Comparison of ENCODE assay signal across 17 cellular contexts in genomic region chr2:69185807-69186206, GRCh38.
A peak's percentile ranks its signal among the peaks of the same experiment; 100 is the strongest.
DNase-seq lines count a peak whose midpoint lies in the region; ATAC-seq and TF ChIP-seq lines count a peak whose summit lies in the region.
"Had no signal": no experiment of that assay in that cellular context is flagged by ENCODE, and none has a peak within 500 bp of the region (broad histone marks: within the 10 kb centered on the region; RNA-seq: fewer than 3 reads in every experiment).

No MANE protein-coding gene starts in this region.

- H2BK120ac ChIP-seq in mesendoderm (ENCODE audit: low read depth, low read length): no peak overlapping the region

- CTCF ChIA-PET in A673 (lab: Charles Lee) (no interaction called here), HEK293T (lab: Yijun Ruan, JAX) (no interaction called here)

- intact Hi-C loops in A673 (cut with micrococcal nuclease; ENCODE audit: unreplicated experiment): no loop called here

- no peak overlapping the region for H3K27ac ChIP-seq in A673 (ENCODE audit: low read depth, low read length, poor library complexity, severe bottlenecking)
- no peak overlapping the region for H3K27ac ChIP-seq in epithelial cell of prostate
- H3K27ac ChIP-seq in mesendoderm (ENCODE audit: low read depth, low read length): no peak overlapping the region
- H3K27ac ChIP-seq: prostate gland had no signal

- H2BK5ac ChIP-seq in mesendoderm (ENCODE audit: low read length): no peak overlapping the region

- no TSS peak for BruUV-seq in A673 (replicated peaks; lab: Mats Ljungman, UMichigan)

- H3K18ac ChIP-seq in mesendoderm (ENCODE audit: low read length): no peak overlapping the region

- POLR2A ChIA-PET in A673 (lab: Charles Lee; ENCODE audit: low non-redundant PET): interaction anchor here (0.7 kb wide), 1 partner anchor 386 kb away, joined by 3 read pairs; no protein-coding TSS in a partner anchor
- POLR2A ChIA-PET in HEK293T (lab: Yijun Ruan, JAX): no interaction called here

- no peak overlapping the region for H3K56ac ChIP-seq in mesendoderm (ENCODE audit: low read length)

- H4K5ac ChIP-seq in mesendoderm (ENCODE audit: low read length): no peak overlapping the region

- ATAC-seq in HG02884 (IDR thresholded peaks at IDR 0.05; ENCODE audit: unreplicated experiment) (no peak), HG03196 (IDR thresholded peaks at IDR 0.05; ENCODE audit: unreplicated experiment) (no peak)
- ATAC-seq: activated CD8-positive, alpha-beta T cell treated with anti-CD3 and anti-CD28 coated beads, Interleukin-2, amount 10 ng/mL, durations not matched to agents 7 days and 5 days had no signal

- H2AK5ac ChIP-seq in mesendoderm (ENCODE audit: low read length): no peak overlapping the region

- H3K9me3 ChIP-seq in A673 (ENCODE audit: low read depth, low read length, poor library complexity, severe bottlenecking): no peaks in the 10 kb centered on the region
- H3K9me3 ChIP-seq: prostate gland, upper lobe of left lung had no signal

- H3K23ac ChIP-seq in mesendoderm (ENCODE audit: low read length): no peak overlapping the region

- H4K8ac ChIP-seq in mesendoderm (ENCODE audit: low read depth, low read length): no peak overlapping the region

- H3K4me2 ChIP-seq in mesendoderm (ENCODE audit: low read length): no peak overlapping the region

- H3K9ac ChIP-seq in mesendoderm (ENCODE audit: low read length): no peak overlapping the region

- TF ChIP-seq CTCF in A673 (conservative IDR thresholded peaks at IDR 0.05; ENCODE audit: low read depth, low read length): no peak

- H3K36me3 ChIP-seq in A673 (ENCODE audit: insufficient read depth, low read length, poor library complexity, severe bottlenecking) (peaks cover 52% of the 10 kb centered on the region), mesendoderm (ENCODE audit: control insufficient read depth, insufficient read depth, low read length) (no peaks in the 10 kb centered on the region)
- H3K36me3 ChIP-seq: prostate gland had no signal

- H3K79me2 ChIP-seq in mesendoderm (ENCODE audit: control insufficient read depth, insufficient read depth, low read length): no peaks in the 10 kb centered on the region

- H3K4me1 ChIP-seq in A673 (ENCODE audit: insufficient read depth, low read length, poor library complexity, severe bottlenecking) (peaks cover 5% of the 10 kb centered on the region), mesendoderm (ENCODE audit: control insufficient read depth, low read depth, low read length) (peaks cover 2% of the 10 kb centered on the region)
- H3K4me1 ChIP-seq: upper lobe of left lung had no signal

- no CpG with 5 or more reads among the region's 7 CpGs for WGBS in mesendoderm (ENCODE audit: extremely low coverage, insufficient coverage, low lambda C conversion rate)

- no peaks in the 10 kb centered on the region for H3K79me1 ChIP-seq in mesendoderm (ENCODE audit: low read length)

- H2BK15ac ChIP-seq in mesendoderm (replicated peaks; ENCODE audit: low read depth): no peak overlapping the region

- H3K4me3 ChIP-seq in A673 (ENCODE audit: low read depth, low read length, poor library complexity, severe bottlenecking): no peak overlapping the region
- no peak overlapping the region for H3K4me3 ChIP-seq in mesendoderm (ENCODE audit: low read length)
- H3K4me3 ChIP-seq: prostate gland, upper lobe of left lung had no signal

- no peaks in the 10 kb centered on the region for H3K27me3 ChIP-seq in A673 (replicated peaks; ENCODE audit: insufficient read depth, low read depth, low read length, poor library complexity)
- peaks cover 2% of the 10 kb centered on the region for H3K27me3 ChIP-seq in mesendoderm (ENCODE audit: insufficient read depth, low read length, poor library complexity)
- H3K27me3 ChIP-seq: upper lobe of left lung had no signal

- no peak overlapping the region for H3K4ac ChIP-seq in mesendoderm (ENCODE audit: low read depth, low read length)

- DNase-seq in A673 (ENCODE audit: low spot score) (peak; percentile 70), HEK293T (ENCODE audit: extremely low spot score) (peak; percentile 13), NCI-H748 treated with DMSO at 0.1 percent for 48 hours (lab: John Stamatoyannopoulos, UW) (peak; percentile 60), epithelial cell of prostate (ENCODE audit: low read depth, low spot score) (peak; percentile 55), medulla oblongata (ENCODE audit: extremely low spot score) (no peak), mesendoderm (no peak)
- DNase-seq: activated CD8-positive, alpha-beta T cell treated with anti-CD3 and anti-CD28 coated beads, Interleukin-2, amount 10 ng/mL, durations not matched to agents 7 days and 5 days; activated gamma-delta T cell; AML-193; DMS 273 treated with DMSO at 0.1 percent for 48 hours; glutamatergic neuron; NCI-H1436; stimulated activated CD4-positive, alpha-beta T cell treated with anti-CD3 and anti-CD28 coated beads, Interleukin-1b, Interleukin-23, amount 100 ng/mL, for 48 hours; upper lobe of left lung had no signal

TF ChIP-seq in HEK293T, 16 proteins besides CTCF, POLR2A, EP300 and RAD21:
- TF ChIP-seq ELF4 (IDR thresholded peaks at IDR 0.05) (no peak), ZNF384 (IDR thresholded peaks at IDR 0.05) (no peak), FOXM1 (IDR thresholded peaks at IDR 0.05; ENCODE audit: borderline replicate concordance) (no peak), BHLHE40 (IDR thresholded peaks at IDR 0.05; ENCODE audit: borderline replicate concordance) (no peak), TARDBP (IDR thresholded peaks at IDR 0.05) (no peak), FOXK2 (IDR thresholded peaks at IDR 0.05) (no peak), SP1 (IDR thresholded peaks at IDR 0.05) (no peak), NFRKB (IDR thresholded peaks at IDR 0.05) (no peak), PKNOX1 (IDR thresholded peaks at IDR 0.05) (peak; percentile 20; the same call in 1 of the 2 replicates)

Comparison
In these comparisons a context has a peak if more than half of its experiments do, and no peak if none do; other contexts are left out.
1. DNase-seq: peak in A673 (single experiment), HEK293T (single experiment), NCI-H748 treated with DMSO at 0.1 percent for 48 hours (single experiment) and epithelial cell of prostate (single experiment); none in medulla oblongata (single experiment) and mesendoderm (single experiment).